Comparison of ENCODE assay signal across 9 cellular contexts in genomic region chr6:149129401-149130077, GRCh38.
A peak's percentile ranks its signal among the peaks of the same experiment; 100 is the strongest.
DNase-seq lines count a peak whose midpoint lies in the region; TF ChIP-seq lines count a peak whose summit lies in the region.
"Had no signal": no experiment of that assay in that cellular context is flagged by ENCODE, and none has a peak within 500 bp of the region (broad histone marks: within the 10 kb centered on the region; RNA-seq: fewer than 3 reads in every experiment).

No MANE protein-coding gene starts in this region.

- DNase-seq in GM04503 (ENCODE audit: low read depth) = peak; percentile 57
- DNase-seq in HK-2 (ENCODE audit: unreplicated experiment) = peak; percentile 58
- no peak for DNase-seq in activated T-helper 2 cell treated with anti-CD3 and anti-CD28 coated beads, Interferon-gamma antibody, Interleukin-2, Interleukin-4, amounts not matched to agents 10 μg/mL and 5 μg/mL and 100 μg/mL, durations not matched to agents 14 hours and 24 hours and 36 hours (ENCODE audit: low spot score)
- DNase-seq in myocyte (ENCODE audit: low read depth) = peak; percentile 47
- no peak for DNase-seq in chondrocyte (ENCODE audit: low spot score)
- no peak for DNase-seq in NCI-H2107 treated with DMSO at 0.1 percent for 48 hours (lab: John Stamatoyannopoulos, UW; ENCODE audit: unreplicated experiment)
- no peak for DNase-seq in HEK293T (ENCODE audit: extremely low spot score)
- DNase-seq in ureter (ENCODE audit: low spot score) = no peak
- DNase-seq: activated CD4-positive, alpha-beta T cell treated with anti-CD3 and anti-CD28 coated beads for 4 hours had no signal

- H3K4me1 Mint-ChIP-seq in activated T-helper 2 cell treated with anti-CD3 and anti-CD28 coated beads, Interferon-gamma antibody, Interleukin-2, Interleukin-4, amounts not matched to agents 10 μg/mL and 5 μg/mL and 100 μg/mL, durations not matched to agents 14 hours and 24 hours and 36 hours (ENCODE audit: low read depth) = peaks cover 65% of the 10 kb centered on the region
- H3K4me1 Mint-ChIP-seq in chondrocyte (ENCODE audit: low read depth) = peaks cover 22% of the 10 kb centered on the region

- intact Hi-C loops in activated T-helper 2 cell treated with anti-CD3 and anti-CD28 coated beads, Interferon-gamma antibody, Interleukin-2, Interleukin-4, amounts not matched to agents 10 μg/mL and 5 μg/mL and 100 μg/mL, durations not matched to agents 14 hours and 24 hours and 36 hours (cut with micrococcal nuclease) = loop anchor here (2.0 kb wide), 2 partner anchors 17 to 47 kb away; no protein-coding TSS in a partner anchor

- TF ChIP-seq CTCF in chondrocyte (IDR thresholded peaks at IDR 0.05) = no peak

- H3K36me3 Mint-ChIP-seq in activated T-helper 2 cell treated with anti-CD3 and anti-CD28 coated beads, Interferon-gamma antibody, Interleukin-2, Interleukin-4, amounts not matched to agents 10 μg/mL and 5 μg/mL and 100 μg/mL, durations not matched to agents 14 hours and 24 hours and 36 hours (ENCODE audit: low read depth) = peaks cover 51% of the 10 kb centered on the region
- no peaks in the 10 kb centered on the region for H3K36me3 Mint-ChIP-seq in chondrocyte (ENCODE audit: low read depth)

- no peak overlapping the region for H3K4me3 Mint-ChIP-seq in activated T-helper 2 cell treated with anti-CD3 and anti-CD28 coated beads, Interferon-gamma antibody, Interleukin-2, Interleukin-4, amounts not matched to agents 10 μg/mL and 5 μg/mL and 100 μg/mL, durations not matched to agents 14 hours and 24 hours and 36 hours (ENCODE audit: low read depth)
- H3K4me3 Mint-ChIP-seq in chondrocyte (ENCODE audit: unreplicated experiment) = no peak overlapping the region

- no peaks in the 10 kb centered on the region for H3K27me3 Mint-ChIP-seq in activated T-helper 2 cell treated with anti-CD3 and anti-CD28 coated beads, Interferon-gamma antibody, Interleukin-2, Interleukin-4, amounts not matched to agents 10 μg/mL and 5 μg/mL and 100 μg/mL, durations not matched to agents 14 hours and 24 hours and 36 hours (ENCODE audit: low read depth)
- peaks cover 2% of the 10 kb centered on the region for H3K27me3 Mint-ChIP-seq in chondrocyte (ENCODE audit: low read depth)

- POLR2A ChIA-PET in HEK293T (lab: Yijun Ruan, JAX) = no interaction called here

- CTCF ChIA-PET in HEK293T (lab: Yijun Ruan, JAX) = no interaction called here

- H3K27ac Mint-ChIP-seq in activated T-helper 2 cell treated with anti-CD3 and anti-CD28 coated beads, Interferon-gamma antibody, Interleukin-2, Interleukin-4, amounts not matched to agents 10 μg/mL and 5 μg/mL and 100 μg/mL, durations not matched to agents 14 hours and 24 hours and 36 hours = peak overlapping the region; percentile 90
- H3K27ac Mint-ChIP-seq in chondrocyte (ENCODE audit: unreplicated experiment) = no peak overlapping the region

- peaks cover 20% of the 10 kb centered on the region for H3K9me3 Mint-ChIP-seq in activated T-helper 2 cell treated with anti-CD3 and anti-CD28 coated beads, Interferon-gamma antibody, Interleukin-2, Interleukin-4, amounts not matched to agents 10 μg/mL and 5 μg/mL and 100 μg/mL, durations not matched to agents 14 hours and 24 hours and 36 hours
- no peaks in the 10 kb centered on the region for H3K9me3 Mint-ChIP-seq in chondrocyte (ENCODE audit: low read depth)

TF ChIP-seq in HEK293T, 16 proteins besides CTCF, POLR2A, EP300 and RAD21:
- TF ChIP-seq CTBP1 (IDR thresholded peaks at IDR 0.05; ENCODE audit: borderline replicate concordance) = no peak
- TF ChIP-seq ZNF384 (IDR thresholded peaks at IDR 0.05) = no peak
- TF ChIP-seq HDGF (IDR thresholded peaks at IDR 0.05; ENCODE audit: borderline replicate concordance) = no peak
- no peak for TF ChIP-seq L3MBTL2 (conservative IDR thresholded peaks at IDR 0.05)
- no peak for TF ChIP-seq SP1 (IDR thresholded peaks at IDR 0.05)
- TF ChIP-seq NFRKB (IDR thresholded peaks at IDR 0.05) = no peak
- no peak for TF ChIP-seq BHLHE40 (IDR thresholded peaks at IDR 0.05; ENCODE audit: borderline replicate concordance)
- no peak for TF ChIP-seq FOXM1 (IDR thresholded peaks at IDR 0.05; ENCODE audit: borderline replicate concordance)
- TF ChIP-seq SUZ12 (IDR thresholded peaks at IDR 0.05) = no peak
- no peak for TF ChIP-seq TARDBP (IDR thresholded peaks at IDR 0.05)
- TF ChIP-seq LEF1 (IDR thresholded peaks at IDR 0.05; ENCODE audit: borderline replicate concordance) = no peak
- no peak for TF ChIP-seq ARNT (IDR thresholded peaks at IDR 0.05)

Comparison
In these comparisons a context has a peak if more than half of its experiments do, and no peak if none do; other contexts are left out.
1. DNase-seq: peak in GM04503 (single experiment), HK-2 (single experiment) and myocyte (single experiment); none in activated T-helper 2 cell treated with anti-CD3 and anti-CD28 coated beads, Interferon-gamma antibody, Interleukin-2, Interleukin-4, amounts not matched to agents 10 μg/mL and 5 μg/mL and 100 μg/mL, durations not matched to agents 14 hours and 24 hours and 36 hours (single experiment), chondrocyte (single experiment), NCI-H2107 treated with DMSO at 0.1 percent for 48 hours (single experiment), HEK293T (single experiment) and ureter (single experiment).